26 cellular contexts compared by ENCODE assay signal in the genomic region with DNA sequence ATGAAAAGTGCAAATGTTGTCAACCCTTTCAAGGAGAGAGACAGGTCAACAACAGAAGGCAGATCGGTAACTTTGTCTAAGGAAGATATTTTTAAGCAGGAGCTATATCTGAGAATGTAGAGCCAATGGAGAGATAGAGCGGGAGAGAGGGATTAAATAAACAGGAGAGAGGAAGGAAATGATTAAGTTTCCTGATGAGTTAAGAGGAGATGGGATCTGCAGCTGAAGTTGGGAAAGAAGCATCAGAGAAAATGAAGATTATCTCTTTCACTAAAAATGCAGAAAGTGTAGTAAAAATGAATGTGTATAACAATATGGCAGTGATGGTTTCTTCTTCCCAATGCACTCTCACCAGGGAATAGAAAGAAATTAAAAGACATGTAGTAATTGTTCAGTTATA.
"Had no signal": no experiment of that assay in that cellular context is flagged by ENCODE, and none has a peak within 500 bp of the region (broad histone marks: within the 10 kb centered on the region; RNA-seq: fewer than 3 reads in every experiment).

No MANE protein-coding gene starts in this region.

- H3K27ac ChIP-seq: ascending aorta, brain microvascular endothelial cell, coronary artery, dorsolateral prefrontal cortex, esophagus muscularis mucosa, foreskin keratinocyte, gastrocnemius medialis, heart left ventricle had no signal

- H3K4me1 ChIP-seq: ascending aorta, esophagus muscularis mucosa, foreskin keratinocyte, gastrocnemius medialis, heart left ventricle had no signal

- H3K27me3 ChIP-seq: ascending aorta, brain microvascular endothelial cell, esophagus muscularis mucosa, foreskin keratinocyte, gastrocnemius medialis had no signal

- H3K36me3 ChIP-seq: ascending aorta, brain microvascular endothelial cell, esophagus muscularis mucosa, gastrocnemius medialis, heart left ventricle had no signal

- H3K4me3 ChIP-seq: ascending aorta, coronary artery, dorsolateral prefrontal cortex, esophagus muscularis mucosa, gastrocnemius medialis, heart left ventricle had no signal

- H3K9me3 ChIP-seq: ascending aorta, esophagus muscularis mucosa, gastrocnemius medialis, heart left ventricle had no signal

- ATAC-seq: activated CD4-positive, alpha-beta T cell treated with anti-CD3 and anti-CD28 coated beads for 36 hours; activated CD8-positive, alpha-beta memory T cell treated with anti-CD3 and anti-CD28 coated beads, Interleukin-2, amount 10 ng/mL, durations not matched to agents 7 days and 5 days; activated CD8-positive, alpha-beta T cell treated with anti-CD3 and anti-CD28 coated beads, Interleukin-2, amount 10 ng/mL, durations not matched to agents 7 days and 5 days; foreskin keratinocyte; gastrocnemius medialis; heart left ventricle had no signal

- DNase-seq: activated CD4-positive, alpha-beta memory T cell treated with anti-CD3 and anti-CD28 coated beads for 36 hours; activated CD4-positive, alpha-beta T cell treated with anti-CD3 and anti-CD28 coated beads for 36 hours; activated CD4-positive, alpha-beta T cell treated with anti-CD3 and anti-CD28 coated beads, Interleukin-2, amount 10 ng/mL, durations not matched to agents 24 days and 14 days; activated CD4-positive, CD25-positive, alpha-beta regulatory T cell; activated CD4-positive, CD25-positive, alpha-beta regulatory T cell treated with anti-CD3 and anti-CD28 coated beads, Interleukin-2, amount 50 U/mL, for 72 hours; activated CD8-positive, alpha-beta memory T cell treated with anti-CD3 and anti-CD28 coated beads, Interleukin-2, amount 10 ng/mL, durations not matched to agents 7 days and 5 days; activated CD8-positive, alpha-beta memory T cell treated with anti-CD3 and anti-CD28 coated beads, Interleukin-2, amount 50 U/mL, for 4 hours; activated CD8-positive, alpha-beta T cell treated with anti-CD3 and anti-CD28 coated beads, Interleukin-2, amount 10 ng/mL, durations not matched to agents 7 days and 5 days; activated effector memory CD4-positive, alpha-beta T cell treated with anti-CD3 and anti-CD28 coated beads, Interleukin-2, amount 50 U/mL, for 16 hours; activated naive CD4-positive, alpha-beta T cell treated with anti-CD3 and anti-CD28 coated beads for 36 hours; activated naive CD8-positive, alpha-beta T cell treated with anti-CD3 and anti-CD28 coated beads for 36 hours; activated T-cell treated with anti-CD3 and anti-CD28 coated beads, Interleukin-2, amount 50 U/mL, for 1 hour; activated T-cell treated with anti-CD3 and anti-CD28 coated beads, Interleukin-2, amount 50 U/mL, for 48 hours; brain microvascular endothelial cell; dorsolateral prefrontal cortex; effector memory CD4-positive, alpha-beta T cell; endodermal cell; erythroblast; foreskin keratinocyte; gastrocnemius medialis; glutamatergic neuron; heart left ventricle; T-helper 2 cell had no signal
